1 cellular context compared by ENCODE assay signal in the genomic region with DNA sequence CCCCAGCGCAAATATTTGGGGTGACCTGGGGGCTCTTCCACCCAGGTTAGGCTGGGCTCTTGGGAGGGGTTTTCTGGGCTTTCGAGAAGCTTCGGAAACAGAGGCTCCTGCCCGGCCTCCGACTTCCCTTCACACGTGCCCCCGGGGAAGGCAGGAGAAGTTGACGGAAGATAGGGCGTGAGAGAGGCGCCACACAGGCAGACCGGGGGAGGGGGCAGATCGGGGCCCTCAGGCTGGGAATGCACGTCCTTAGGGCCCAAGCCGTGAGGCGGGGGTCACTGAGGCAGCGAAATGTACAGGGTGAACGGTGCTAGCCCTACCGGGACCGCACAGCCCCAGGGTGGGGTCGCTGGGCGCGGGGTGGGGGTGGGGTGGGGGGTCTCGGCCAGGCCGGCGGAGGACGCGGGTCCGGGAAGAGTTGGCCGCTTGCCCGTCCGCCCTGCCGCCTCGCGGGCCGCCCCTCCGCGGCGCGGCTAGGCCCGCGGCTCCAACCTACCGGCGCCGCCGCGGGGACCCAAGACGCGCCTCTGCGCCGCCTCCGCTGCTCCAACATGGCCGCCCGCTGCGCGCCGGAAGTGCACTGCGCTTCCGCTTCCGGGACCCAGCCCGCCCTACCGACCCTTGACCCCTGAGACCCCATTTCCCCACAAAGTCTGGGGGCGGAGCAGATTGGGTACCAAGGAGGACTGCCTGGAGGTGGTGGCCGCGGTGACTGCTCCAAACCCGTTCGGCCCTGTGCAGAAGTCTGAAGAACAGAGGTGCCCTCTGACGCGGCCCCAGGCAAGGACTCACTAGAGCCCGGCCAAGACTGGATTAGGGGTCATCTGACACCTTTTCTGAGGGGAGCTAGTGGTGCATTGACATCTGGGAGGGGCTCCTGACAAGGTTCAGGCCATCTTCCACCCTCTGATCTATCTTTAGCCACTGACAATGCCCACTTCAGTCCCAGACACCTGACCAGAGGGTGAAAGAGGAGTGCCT.
A peak's percentile ranks its signal among the peaks of the same experiment; 100 is the strongest.
TF ChIP-seq lines count a peak whose summit lies in the region.

CCDC71 (minus strand) TSS at position 561 of the 981 bp plus-strand sequence. CDS start 2,123 bp downstream, outside the sequence.

TF ChIP-seq in HepG2, 621 proteins besides CTCF, POLR2A, EP300 and RAD21 (continued from another document and continues in another):
- TF ChIP-seq, protein P1, sequence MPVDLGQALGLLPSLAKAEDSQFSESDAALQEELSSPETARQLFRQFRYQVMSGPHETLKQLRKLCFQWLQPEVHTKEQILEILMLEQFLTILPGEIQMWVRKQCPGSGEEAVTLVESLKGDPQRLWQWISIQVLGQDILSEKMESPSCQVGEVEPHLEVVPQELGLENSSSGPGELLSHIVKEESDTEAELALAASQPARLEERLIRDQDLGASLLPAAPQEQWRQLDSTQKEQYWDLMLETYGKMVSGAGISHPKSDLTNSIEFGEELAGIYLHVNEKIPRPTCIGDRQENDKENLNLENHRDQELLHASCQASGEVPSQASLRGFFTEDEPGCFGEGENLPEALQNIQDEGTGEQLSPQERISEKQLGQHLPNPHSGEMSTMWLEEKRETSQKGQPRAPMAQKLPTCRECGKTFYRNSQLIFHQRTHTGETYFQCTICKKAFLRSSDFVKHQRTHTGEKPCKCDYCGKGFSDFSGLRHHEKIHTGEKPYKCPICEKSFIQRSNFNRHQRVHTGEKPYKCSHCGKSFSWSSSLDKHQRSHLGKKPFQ (CRISPR knock-in tag; IDR thresholded peaks at IDR 0.05; ENCODE audit: insufficient replicate concordance) = no peak
- TF ChIP-seq ZFP36L2 (CRISPR knock-in tag; IDR thresholded peaks at IDR 0.05) (no peak), ZNF136 (CRISPR knock-in tag; IDR thresholded peaks at IDR 0.05; ENCODE audit: low read depth) (no peak), ZNF678 (CRISPR knock-in tag; IDR thresholded peaks at IDR 0.05) (0 out of 2 replicates have a peak, but pooled peaks have one; percentile 56), MTF1 (CRISPR knock-in tag; IDR thresholded peaks at IDR 0.05) (no peak), SMAD3 (CRISPR knock-in tag; IDR thresholded peaks at IDR 0.05) (no peak), ZNF770 (CRISPR knock-in tag; IDR thresholded peaks at IDR 0.05) (no peak), NFATC3 (CRISPR knock-in tag; IDR thresholded peaks at IDR 0.05) (no peak), ZNF460 (CRISPR knock-in tag; IDR thresholded peaks at IDR 0.05; ENCODE audit: borderline replicate concordance) (no peak), RNF2 (conservative IDR thresholded peaks at IDR 0.05; ENCODE audit: low read depth) (no peak), JARID2 (CRISPR knock-in tag; IDR thresholded peaks at IDR 0.05; ENCODE audit: insufficient replicate concordance) (no peak), ZNF576 (CRISPR knock-in tag; IDR thresholded peaks at IDR 0.05) (no peak), SKI (IDR thresholded peaks at IDR 0.05; ENCODE audit: partially characterized antibody) (no peak), ZNF451 (CRISPR knock-in tag; IDR thresholded peaks at IDR 0.05) (no peak), ZFP1 (CRISPR knock-in tag; IDR thresholded peaks at IDR 0.05) (no peak), HMG20A (CRISPR knock-in tag; IDR thresholded peaks at IDR 0.05; ENCODE audit: borderline replicate concordance) (no peak), ELF3 (CRISPR knock-in tag; IDR thresholded peaks at IDR 0.05) (peak; percentile 68; the same call in 1 of the 2 replicates), ZNF672 (CRISPR knock-in tag; IDR thresholded peaks at IDR 0.05) (no peak), ZBTB2 (CRISPR knock-in tag; IDR thresholded peaks at IDR 0.05; ENCODE audit: low read depth) (0 out of 2 replicates have a peak, but pooled peaks have one; percentile 51), ZNF83 (CRISPR knock-in tag; IDR thresholded peaks at IDR 0.05; ENCODE audit: borderline replicate concordance) (no peak), ZNF550 (CRISPR knock-in tag; IDR thresholded peaks at IDR 0.05; ENCODE audit: borderline replicate concordance) (no peak), AGO1 (IDR thresholded peaks at IDR 0.05; ENCODE audit: low read depth, low read length, poor library complexity, severe bottlenecking) (no peak), PLSCR1 (CRISPR knock-in tag; IDR thresholded peaks at IDR 0.05; ENCODE audit: borderline replicate concordance) (no peak), FOXK1 (CRISPR knock-in tag; IDR thresholded peaks at IDR 0.05; ENCODE audit: borderline replicate concordance, low read depth) (0 out of 2 replicates have a peak, but pooled peaks have one; percentile 15), MEIS1 (CRISPR knock-in tag; IDR thresholded peaks at IDR 0.05; ENCODE audit: borderline replicate concordance) (no peak; the same call in 1 of the 2 replicates), REXO4 (CRISPR knock-in tag; IDR thresholded peaks at IDR 0.05; ENCODE audit: borderline replicate concordance) (no peak), ZNF704 (CRISPR knock-in tag; IDR thresholded peaks at IDR 0.05; ENCODE audit: borderline replicate concordance) (no peak), ZNF224 (CRISPR knock-in tag; IDR thresholded peaks at IDR 0.05) (no peak), PHF8 (CRISPR knock-in tag; IDR thresholded peaks at IDR 0.05) (peak; percentile 72), MED8 (CRISPR knock-in tag; IDR thresholded peaks at IDR 0.05; ENCODE audit: insufficient replicate concordance) (no peak), ZNF207 (IDR thresholded peaks at IDR 0.05; ENCODE audit: borderline replicate concordance) (no peak)
- TF ChIP-seq, protein P2, sequence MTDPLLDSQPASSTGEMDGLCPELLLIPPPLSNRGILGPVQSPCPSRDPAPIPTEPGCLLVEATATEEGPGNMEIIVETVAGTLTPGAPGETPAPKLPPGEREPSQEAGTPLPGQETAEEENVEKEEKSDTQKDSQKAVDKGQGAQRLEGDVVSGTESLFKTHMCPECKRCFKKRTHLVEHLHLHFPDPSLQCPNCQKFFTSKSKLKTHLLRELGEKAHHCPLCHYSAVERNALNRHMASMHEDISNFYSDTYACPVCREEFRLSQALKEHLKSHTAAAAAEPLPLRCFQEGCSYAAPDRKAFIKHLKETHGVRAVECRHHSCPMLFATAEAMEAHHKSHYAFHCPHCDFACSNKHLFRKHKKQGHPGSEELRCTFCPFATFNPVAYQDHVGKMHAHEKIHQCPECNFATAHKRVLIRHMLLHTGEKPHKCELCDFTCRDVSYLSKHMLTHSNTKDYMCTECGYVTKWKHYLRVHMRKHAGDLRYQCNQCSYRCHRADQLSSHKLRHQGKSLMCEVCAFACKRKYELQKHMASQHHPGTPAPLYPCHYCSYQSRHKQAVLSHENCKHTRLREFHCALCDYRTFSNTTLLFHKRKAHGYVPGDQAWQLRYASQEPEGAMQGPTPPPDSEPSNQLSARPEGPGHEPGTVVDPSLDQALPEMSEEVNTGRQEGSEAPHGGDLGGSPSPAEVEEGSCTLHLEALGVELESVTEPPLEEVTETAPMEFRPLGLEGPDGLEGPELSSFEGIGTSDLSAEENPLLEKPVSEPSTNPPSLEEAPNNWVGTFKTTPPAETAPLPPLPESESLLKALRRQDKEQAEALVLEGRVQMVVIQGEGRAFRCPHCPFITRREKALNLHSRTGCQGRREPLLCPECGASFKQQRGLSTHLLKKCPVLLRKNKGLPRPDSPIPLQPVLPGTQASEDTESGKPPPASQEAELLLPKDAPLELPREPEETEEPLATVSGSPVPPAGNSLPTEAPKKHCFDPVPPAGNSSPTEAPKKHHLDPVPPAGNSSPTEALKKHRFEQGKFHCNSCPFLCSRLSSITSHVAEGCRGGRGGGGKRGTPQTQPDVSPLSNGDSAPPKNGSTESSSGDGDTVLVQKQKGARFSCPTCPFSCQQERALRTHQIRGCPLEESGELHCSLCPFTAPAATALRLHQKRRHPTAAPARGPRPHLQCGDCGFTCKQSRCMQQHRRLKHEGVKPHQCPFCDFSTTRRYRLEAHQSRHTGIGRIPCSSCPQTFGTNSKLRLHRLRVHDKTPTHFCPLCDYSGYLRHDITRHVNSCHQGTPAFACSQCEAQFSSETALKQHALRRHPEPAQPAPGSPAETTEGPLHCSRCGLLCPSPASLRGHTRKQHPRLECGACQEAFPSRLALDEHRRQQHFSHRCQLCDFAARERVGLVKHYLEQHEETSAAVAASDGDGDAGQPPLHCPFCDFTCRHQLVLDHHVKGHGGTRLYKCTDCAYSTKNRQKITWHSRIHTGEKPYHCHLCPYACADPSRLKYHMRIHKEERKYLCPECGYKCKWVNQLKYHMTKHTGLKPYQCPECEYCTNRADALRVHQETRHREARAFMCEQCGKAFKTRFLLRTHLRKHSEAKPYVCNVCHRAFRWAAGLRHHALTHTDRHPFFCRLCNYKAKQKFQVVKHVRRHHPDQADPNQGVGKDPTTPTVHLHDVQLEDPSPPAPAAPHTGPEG (CRISPR knock-in tag; IDR thresholded peaks at IDR 0.05) = no peak
- TF ChIP-seq, protein P3, sequence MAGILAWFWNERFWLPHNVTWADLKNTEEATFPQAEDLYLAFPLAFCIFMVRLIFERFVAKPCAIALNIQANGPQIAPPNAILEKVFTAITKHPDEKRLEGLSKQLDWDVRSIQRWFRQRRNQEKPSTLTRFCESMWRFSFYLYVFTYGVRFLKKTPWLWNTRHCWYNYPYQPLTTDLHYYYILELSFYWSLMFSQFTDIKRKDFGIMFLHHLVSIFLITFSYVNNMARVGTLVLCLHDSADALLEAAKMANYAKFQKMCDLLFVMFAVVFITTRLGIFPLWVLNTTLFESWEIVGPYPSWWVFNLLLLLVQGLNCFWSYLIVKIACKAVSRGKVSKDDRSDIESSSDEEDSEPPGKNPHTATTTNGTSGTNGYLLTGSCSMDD (CRISPR knock-in tag; IDR thresholded peaks at IDR 0.05) = no peak
- TF ChIP-seq, protein P4, sequence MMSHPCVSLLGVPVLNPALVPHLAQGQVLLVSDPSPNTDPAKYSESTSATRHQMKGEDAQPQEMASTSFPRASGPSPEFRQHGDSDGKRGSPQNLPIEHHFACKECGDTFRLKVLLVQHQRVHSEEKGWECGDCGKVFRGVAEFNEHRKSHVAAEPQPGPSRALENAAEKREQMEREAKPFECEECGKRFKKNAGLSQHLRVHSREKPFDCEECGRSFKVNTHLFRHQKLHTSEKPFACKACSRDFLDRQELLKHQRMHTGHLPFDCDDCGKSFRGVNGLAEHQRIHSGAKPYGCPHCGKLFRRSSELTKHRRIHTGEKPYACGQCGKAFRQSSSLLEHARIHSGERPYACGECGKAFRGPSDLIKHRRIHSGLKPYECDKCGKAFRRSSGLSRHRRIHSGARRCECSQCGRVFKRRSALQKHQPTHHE (CRISPR knock-in tag; IDR thresholded peaks at IDR 0.05; ENCODE audit: borderline replicate concordance) = no peak
- TF ChIP-seq, protein P5, sequence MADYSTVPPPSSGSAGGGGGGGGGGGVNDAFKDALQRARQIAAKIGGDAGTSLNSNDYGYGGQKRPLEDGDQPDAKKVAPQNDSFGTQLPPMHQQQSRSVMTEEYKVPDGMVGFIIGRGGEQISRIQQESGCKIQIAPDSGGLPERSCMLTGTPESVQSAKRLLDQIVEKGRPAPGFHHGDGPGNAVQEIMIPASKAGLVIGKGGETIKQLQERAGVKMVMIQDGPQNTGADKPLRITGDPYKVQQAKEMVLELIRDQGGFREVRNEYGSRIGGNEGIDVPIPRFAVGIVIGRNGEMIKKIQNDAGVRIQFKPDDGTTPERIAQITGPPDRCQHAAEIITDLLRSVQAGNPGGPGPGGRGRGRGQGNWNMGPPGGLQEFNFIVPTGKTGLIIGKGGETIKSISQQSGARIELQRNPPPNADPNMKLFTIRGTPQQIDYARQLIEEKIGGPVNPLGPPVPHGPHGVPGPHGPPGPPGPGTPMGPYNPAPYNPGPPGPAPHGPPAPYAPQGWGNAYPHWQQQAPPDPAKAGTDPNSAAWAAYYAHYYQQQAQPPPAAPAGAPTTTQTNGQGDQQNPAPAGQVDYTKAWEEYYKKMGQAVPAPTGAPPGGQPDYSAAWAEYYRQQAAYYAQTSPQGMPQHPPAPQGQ (CRISPR knock-in tag; IDR thresholded peaks at IDR 0.05; ENCODE audit: borderline replicate concordance) = no peak
